In genomic region chr9:129038109-129038852, GRCh38 we compare ENCODE assay signal across 9 cellular contexts. TPM values are rescaled to one million over a fixed set of nuclear protein-coding genes. Genes with fewer than 3 reads are reported as not detected.
A peak's percentile ranks its signal among the peaks of the same experiment; 100 is the strongest.
DNase-seq lines count a peak whose midpoint lies in the region; ATAC-seq lines count a peak whose summit lies in the region.
"Had no signal": no experiment of that assay in that cellular context is flagged by ENCODE, and none has a peak within 500 bp of the region (broad histone marks: within the 10 kb centered on the region; RNA-seq: fewer than 3 reads in every experiment).

No MANE protein-coding gene starts in this region.

- H3K4me3 ChIP-seq in adipocyte (ENCODE audit: low read length) (peak overlapping the region; percentile 97), stomach smooth muscle (ENCODE audit: low read length in 2 of 2) (peak overlapping the region in 1 of 2 donors; percentile 97)

- no peak overlapping the region for H3K27ac Mint-ChIP-seq in T-helper 1 cell treated with Interleukin-12 subunit alpha and Interleukin-12 subunit beta and Interleukin-4 antibody, amounts not matched to agents 30 μg/mL and 1 μg/mL, for 36 hours
- H3K27ac Mint-ChIP-seq in immature natural killer cell, result peak overlapping the region in 3 of 6 donors; percentile 40 to 79 (median 64)

- H3K36me3 ChIP-seq in adipocyte (ENCODE audit: control insufficient read depth, insufficient read depth, low read length, severe bottlenecking) (peaks cover 20% of the 10 kb centered on the region), stomach smooth muscle (ENCODE audit: control insufficient read depth in 2 of 2, insufficient read depth in 2 of 2, low read length in 2 of 2) (peaks cover 15 to 17% of the 10 kb centered on the region in 2 donors)

- DNase-seq in T-helper 1 cell (no peak), adipocyte (ENCODE audit: low read depth) (no peak), immature natural killer cell (no peak), NCI-H1417 (lab: John Stamatoyannopoulos, UW) (no peak)
- DNase-seq: activated effector memory CD4-positive, alpha-beta T cell treated with Interleukin-2 at 50 U/mL for 16 hours had no signal

- H3K27me3 Mint-ChIP-seq in T-helper 1 cell treated with Interleukin-12 subunit alpha and Interleukin-12 subunit beta and Interleukin-4 antibody, amounts not matched to agents 30 μg/mL and 1 μg/mL, for 36 hours (ENCODE audit: low read depth), result no peaks in the 10 kb centered on the region
- H3K27me3 Mint-ChIP-seq in immature natural killer cell (ENCODE audit: low read depth in 3 of 3), result peaks cover 5% of the 10 kb centered on the region in 3 donors

- H3K27me3 ChIP-seq in adipocyte (replicated peaks; ENCODE audit: control insufficient read depth, insufficient read depth, low read length), result no peaks in the 10 kb centered on the region
- no peaks in the 10 kb centered on the region for H3K27me3 ChIP-seq in stomach smooth muscle (ENCODE audit: control insufficient read depth in 1 of 2, insufficient read depth in 2 of 2, low read length in 2 of 2)

- H3K36me3 Mint-ChIP-seq in T-helper 1 cell treated with Interleukin-12 subunit alpha and Interleukin-12 subunit beta and Interleukin-4 antibody, amounts not matched to agents 30 μg/mL and 1 μg/mL, for 36 hours (ENCODE audit: low read depth), result peaks cover 8% of the 10 kb centered on the region
- peaks cover 0 to 7% (median 0%) of the 10 kb centered on the region in 3 donors for H3K36me3 Mint-ChIP-seq in immature natural killer cell

- H3K9me3 ChIP-seq in adipocyte (ENCODE audit: control insufficient read depth, low read length), result no peaks in the 10 kb centered on the region
- H3K9me3 ChIP-seq in stomach smooth muscle (ENCODE audit: control insufficient read depth in 2 of 2, low read length in 2 of 2), result no peaks in the 10 kb centered on the region

- ATAC-seq in GM19324 (IDR thresholded peaks at IDR 0.05; ENCODE audit: low FRiP score, unreplicated experiment), result no peak
- ATAC-seq in GM18867 (IDR thresholded peaks at IDR 0.05; ENCODE audit: unreplicated experiment), result no peak

- H3K9me3 Mint-ChIP-seq in T-helper 1 cell treated with Interleukin-12 subunit alpha and Interleukin-12 subunit beta and Interleukin-4 antibody, amounts not matched to agents 30 μg/mL and 1 μg/mL, for 36 hours, result no peaks in the 10 kb centered on the region
- no peaks in the 10 kb centered on the region for H3K9me3 Mint-ChIP-seq in immature natural killer cell

- peaks cover 25% of the 10 kb centered on the region for H3K4me1 Mint-ChIP-seq in T-helper 1 cell treated with Interleukin-12 subunit alpha and Interleukin-12 subunit beta and Interleukin-4 antibody, amounts not matched to agents 30 μg/mL and 1 μg/mL, for 36 hours (ENCODE audit: low read depth)
- H3K4me1 Mint-ChIP-seq in immature natural killer cell, result peaks cover 37 to 40% of the 10 kb centered on the region in 2 donors

- H3K4me1 ChIP-seq in adipocyte (ENCODE audit: control insufficient read depth, insufficient read depth, low read length) (peaks cover 16% of the 10 kb centered on the region), stomach smooth muscle (ENCODE audit: control insufficient read depth, insufficient read depth, low read length) (peaks cover 23% of the 10 kb centered on the region)

- H3K9ac ChIP-seq in adipocyte (ENCODE audit: low read length), result peak overlapping the region; percentile 95
- H3K9ac ChIP-seq in stomach smooth muscle (ENCODE audit: low read length in 2 of 2), result peak overlapping the region; percentile 84 to 85

- peak overlapping the region; percentile 62 for H3K27ac ChIP-seq in stomach smooth muscle (ENCODE audit: low read length)

- peak overlapping the region; percentile 96 for H3K4me3 Mint-ChIP-seq in T-helper 1 cell treated with Interleukin-12 subunit alpha and Interleukin-12 subunit beta and Interleukin-4 antibody, amounts not matched to agents 30 μg/mL and 1 μg/mL, for 36 hours
- peak overlapping the region; percentile 53 to 98 (median 93) for H3K4me3 Mint-ChIP-seq in immature natural killer cell

RNA-seq across cellular contexts. Expression of gene MIGA2, which starts 1.9 kb away (rescaled TPM):
- 1 to 10 TPM; 4.8 to 9.1 (median 6.9) TPM for polyA plus RNA-seq in immature natural killer cell

RNA-seq across cellular contexts. Expression of gene SH3GLB2, which starts 10.2 kb away (rescaled TPM):
- polyA plus RNA-seq in immature natural killer cell, result 10 to 100 TPM; 20.4 to 42.2 (median 24.1) TPM

RNA-seq across cellular contexts. Expression of gene DOLPP1, which starts 42.6 kb away (rescaled TPM):
- polyA plus RNA-seq in immature natural killer cell, result 10 to 100 TPM in 2 of 3 donors, 1 to 10 TPM in 1; 9.0 to 13.1 (median 12.9) TPM
